In the genomic region with DNA sequence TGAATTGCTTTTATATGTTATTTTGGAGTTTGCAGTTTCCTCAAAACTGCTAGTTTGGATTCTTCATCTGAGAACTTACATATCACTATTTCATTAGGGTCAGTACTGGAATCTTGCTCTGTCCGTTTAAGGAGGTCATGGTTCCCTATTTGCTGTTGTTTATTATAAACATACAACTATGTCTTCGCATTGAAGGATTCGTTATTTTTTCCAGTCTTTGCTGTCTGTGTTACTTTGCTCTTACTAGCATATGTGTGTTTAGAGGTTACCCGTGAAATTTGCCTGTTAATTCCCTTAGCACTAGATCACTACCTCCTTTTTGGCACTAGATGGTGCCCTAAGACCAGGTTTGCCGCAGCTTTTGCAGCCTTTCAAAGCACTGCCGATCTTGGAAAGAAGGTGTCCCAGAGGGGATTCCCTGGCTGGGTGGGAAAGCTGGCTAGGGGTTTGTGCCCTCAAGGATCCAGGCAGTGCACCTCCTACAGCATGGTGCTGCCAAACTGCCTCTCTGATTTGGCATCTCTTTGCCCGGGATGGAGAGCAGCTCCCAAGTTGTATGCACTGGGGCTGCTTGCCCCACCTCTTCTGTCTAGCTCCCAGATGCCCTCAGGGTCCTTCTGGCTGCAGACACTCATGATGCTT, we compare ENCODE assay signal across 8 cellular contexts.
DNase-seq lines count a peak whose midpoint lies in the region; ATAC-seq, FAIRE-seq and TF ChIP-seq lines count a peak whose summit lies in the region.

No MANE protein-coding gene starts in this region.

- no peak overlapping the region for H3K27ac ChIP-seq in RWPE1

- FAIRE-seq in urothelium cell line (lab: Jason Lieb, UNC), result peak; percentile 35

- peak; percentile 66 for TF ChIP-seq CTCF in RWPE1 (conservative IDR thresholded peaks at IDR 0.05; ENCODE audit: low read depth)

- intact Hi-C loops in posterior cingulate gyrus (cut with DNase I), result loop anchor here (1.0 kb wide), 1 partner anchor 222 kb away; no protein-coding TSS in a partner anchor

- POLR2A ChIA-PET in RWPE1 (lab: Yijun Ruan, JAX; ENCODE audit: low non-redundant PET), result no interaction called here

- peak; percentile 83 for ATAC-seq in GM21576 (IDR thresholded peaks at IDR 0.05; ENCODE audit: unreplicated experiment)

- CTCF ChIA-PET in RWPE1 (lab: Yijun Ruan, JAX), result interaction anchor here (0.5 to 1.3 kb wide), 6 partner anchors 143 to 1335 kb away, joined by 3 to 9 read pairs (median 4); no protein-coding TSS in a partner anchor

- DNase-seq in ELF-1 (ENCODE audit: low read depth, low spot score) (peak; percentile 88), HuH-7.5 (ENCODE audit: low spot score) (peak; percentile 20), RWPE1 (ENCODE audit: low spot score) (peak; percentile 56), germinal center (ENCODE audit: low spot score) (peak; percentile 71), posterior cingulate gyrus (peak in 6 of 10 donors; percentile 8 to 70 (median 15)), urothelium cell line (ENCODE audit: low spot score) (peak; percentile 63)
- DNase-seq in activated T-helper 1 cell treated with anti-CD3 and anti-CD28 coated beads, Interleukin-2, amount 50 U/mL, for 16 hours (ENCODE audit: low read depth in 1 of 2, low spot score in 1 of 2), result peak; percentile 33 to 36

Comparison
In these comparisons a context has a peak if more than half of its experiments do, and no peak if none do; other contexts are left out.
1. DNase-seq: peak in every context shown above with its lines; median percentile 88 in ELF-1; 71 in germinal center; 63 in urothelium cell line; 56 in RWPE1; 34 in activated T-helper 1 cell treated with anti-CD3 and anti-CD28 coated beads, Interleukin-2, amount 50 U/mL, for 16 hours; 20 in HuH-7.5; 15 in posterior cingulate gyrus.